In genomic region chr14:33932033-33932432, GRCh38 we compare ENCODE assay signal across 13 cellular contexts. TPM values are rescaled to one million over a fixed set of nuclear protein-coding genes. Genes with fewer than 3 reads are reported as not detected.
A peak's percentile ranks its signal among the peaks of the same experiment; 100 is the strongest.
DNase-seq lines count a peak whose midpoint lies in the region; ATAC-seq and TF ChIP-seq lines count a peak whose summit lies in the region.
"Had no signal": no experiment of that assay in that cellular context is flagged by ENCODE, and none has a peak within 500 bp of the region (broad histone marks: within the 10 kb centered on the region; RNA-seq: fewer than 3 reads in every experiment).

No MANE protein-coding gene starts in this region.

- intact Hi-C loops in heart left ventricle (cut with DNase I) = loop anchor here in 1 of 10 donors (5.0 kb wide), 1 partner anchor 295 kb away; no protein-coding TSS in a partner anchor
- intact Hi-C loops in left cardiac atrium (cut with DNase I) = no loop called here

- whole genome bisulfite sequencing in heart left ventricle, 4 donors = 96 to 97% (median 96%) methylated on average over 3 of the region's 3 CpGs
- WGBS in ectodermal cell, 2 experiments = 93 to 98% methylated on average over 3 of the region's 3 CpGs
- WGBS in smooth muscle cell (ENCODE audit: low lambda C conversion rate) = 96% methylated on average over 3 of the region's 3 CpGs

- no peak for DNase-seq in heart left ventricle
- DNase-seq in left cardiac atrium = no peak
- DNase-seq in smooth muscle cell (lab: John Stamatoyannopoulos, UW; ENCODE audit: unreplicated experiment) = no peak
- no peak for DNase-seq in activated CD4-positive, alpha-beta T cell treated with anti-CD3 and anti-CD28 coated beads for 1 hour
- no peak for DNase-seq in GOT3 (lab: John Stamatoyannopoulos, UW)
- DNase-seq: CD8-positive, alpha-beta T cell; DMS153; EL; GM23248; HCEC 1CT had no signal

- TF ChIP-seq POLR2A in heart left ventricle (IDR thresholded peaks at IDR 0.05) = no peak

- peaks cover 45% of the 10 kb centered on the region for H3K79me2 ChIP-seq in smooth muscle cell (ENCODE audit: low read depth)

- TF ChIP-seq CTCF in heart left ventricle (IDR thresholded peaks at IDR 0.05) = no peak
- no peak for TF ChIP-seq CTCF in HEK293 (tag by site-specific recombination; IDR thresholded peaks at IDR 0.05)
- no peak for TF ChIP-seq CTCF in smooth muscle cell (IDR thresholded peaks at IDR 0.05; ENCODE audit: borderline replicate concordance, insufficient read depth, poor library complexity, severe bottlenecking)

- no peaks in the 10 kb centered on the region for H3K27me3 ChIP-seq in heart left ventricle
- H3K27me3 ChIP-seq in ectodermal cell (ENCODE audit: control insufficient read depth, insufficient read depth, low read length, poor library complexity, severe bottlenecking) = no peaks in the 10 kb centered on the region
- no peaks in the 10 kb centered on the region for H3K27me3 ChIP-seq in smooth muscle cell (ENCODE audit: low read depth)

- peaks cover 0 to 38% (median 17%) of the 10 kb centered on the region in 9 donors for H3K36me3 ChIP-seq in heart left ventricle
- peaks cover 0 to 24% of the 10 kb centered on the region in 2 experiments; a peak in 2 of 3 replicates for H3K36me3 ChIP-seq in HEK293 (ENCODE audit: control insufficient read depth in 2 of 2, insufficient read depth in 1 of 2, low read length in 2 of 2)
- peaks cover 25% of the 10 kb centered on the region for H3K36me3 ChIP-seq in ectodermal cell (ENCODE audit: control insufficient read depth, insufficient read depth, low read length)
- H3K36me3 ChIP-seq in smooth muscle cell (ENCODE audit: low read depth) = peaks cover 11% of the 10 kb centered on the region

- H3K9me3 ChIP-seq in heart left ventricle (no peaks in the 10 kb centered on the region), HEK293 (ENCODE audit: control insufficient read depth, insufficient read depth, low read depth, low read length) (no peaks in the 10 kb centered on the region), ectodermal cell (ENCODE audit: control insufficient read depth, low read length) (no peaks in the 10 kb centered on the region), smooth muscle cell (replicated peaks; ENCODE audit: low read depth) (no peaks in the 10 kb centered on the region)

- POLR2A ChIA-PET in HEK293 (lab: Yijun Ruan, JAX) = interaction anchor here (0.6 to 1.4 kb wide), 2 partner anchors 18 to 19 kb away, joined by 3 to 5 read pairs; partner anchors contain the start of gene EGLN3

- no peak overlapping the region for H3K9ac ChIP-seq in smooth muscle cell (ENCODE audit: low read depth)
- H3K9ac ChIP-seq: GM23248 had no signal

- H3K4me2 ChIP-seq in smooth muscle cell = no peak overlapping the region

- H2AFZ ChIP-seq in smooth muscle cell (ENCODE audit: low read depth) = no peak overlapping the region
- H2AFZ ChIP-seq: GM23248 had no signal

- CTCF ChIA-PET in HEK293 (lab: Yijun Ruan, JAX) = no interaction called here

- peaks cover 15% of the 10 kb centered on the region for H3F3A ChIP-seq in smooth muscle cell (ENCODE audit: low read depth)

- H3K4me1 ChIP-seq in heart left ventricle (peaks cover 0 to 68% (median 36%) of the 10 kb centered on the region in 12 donors), HEK293 (ENCODE audit: control insufficient read depth, insufficient read depth, low read length) (peaks cover 18% of the 10 kb centered on the region), ectodermal cell (ENCODE audit: control insufficient read depth, insufficient read depth, low read length) (peaks cover 54% of the 10 kb centered on the region), smooth muscle cell (ENCODE audit: low read depth) (peaks cover 67% of the 10 kb centered on the region)

- H3K4me3 ChIP-seq in heart left ventricle (no peak overlapping the region), HEK293 (ENCODE audit: low read depth, low read length) (no peak overlapping the region), ectodermal cell (ENCODE audit: insufficient read depth, low read depth, low read length) (no peak overlapping the region), smooth muscle cell (no peak overlapping the region)
- H3K4me3 ChIP-seq: GM23248 had no signal

- ATAC-seq in heart left ventricle (no peak), left cardiac atrium (no peak)
- ATAC-seq: CD8-positive, alpha-beta T cell had no signal

- peak overlapping the region in 7 of 12 donors; percentile 53 to 71 (median 66) for H3K27ac ChIP-seq in heart left ventricle
- H3K27ac ChIP-seq in HEK293 (ENCODE audit: extremely low read depth, low read depth, low read length) = no peak overlapping the region
- peak overlapping the region; percentile 83 for H3K27ac ChIP-seq in ectodermal cell (ENCODE audit: insufficient read depth, low read depth, low read length, poor library complexity, severe bottlenecking)
- peak overlapping the region; percentile 77 for H3K27ac ChIP-seq in smooth muscle cell (ENCODE audit: low read depth)
- H3K27ac ChIP-seq: 22Rv1, GM23248 had no signal

- H4K20me1 ChIP-seq in smooth muscle cell (ENCODE audit: low read depth) = peaks cover 91% of the 10 kb centered on the region

TF ChIP-seq in HEK293, 187 proteins besides CTCF, POLR2A, EP300 and RAD21:
- TF ChIP-seq ZNF610 (tag by site-specific recombination; IDR thresholded peaks at IDR 0.05; ENCODE audit: borderline replicate concordance) (no peak), PRDM1 (tag by site-specific recombination; IDR thresholded peaks at IDR 0.05) (no peak), REST (tag by site-specific recombination; IDR thresholded peaks at IDR 0.05) (peak; percentile 73; the same call in 1 of the 2 replicates), ZNF677 (tag by site-specific recombination; IDR thresholded peaks at IDR 0.05) (no peak)

RNA-seq across cellular contexts. Expression of gene EGLN3, which starts 18.8 kb away (rescaled TPM):
- total RNA-seq in heart left ventricle = 100 to 1,000 TPM in 6 of 9 donors, 10 to 100 TPM in 3; 46.5 to 221 (median 138) TPM
- 100 to 1,000 TPM in 1 of 2 donors, 10 to 100 TPM in 1; 69.8 to 308 TPM for polyA plus RNA-seq in heart left ventricle
- total RNA-seq in left cardiac atrium = 100 to 1,000 TPM in 1 of 2 donors, 10 to 100 TPM in 1; 73.1 to 116 TPM
- 60.2 TPM for polyA plus RNA-seq in ectodermal cell (2013, experiment 1 of 4)
- polyA plus RNA-seq in ectodermal cell (2013, experiment 2 of 4) = 100 TPM
- 57.0 TPM for polyA plus RNA-seq in ectodermal cell (2013, experiment 3 of 4)
- polyA plus RNA-seq in ectodermal cell (2013, experiment 4 of 4) = 74.9 TPM
- 146 TPM in 2 replicates for total RNA-seq in smooth muscle cell
- polyA plus RNA-seq in smooth muscle cell = 127 and 154 TPM in 2 replicates
